Comparison of ENCODE assay signal across 13 cellular contexts in the genomic region with DNA sequence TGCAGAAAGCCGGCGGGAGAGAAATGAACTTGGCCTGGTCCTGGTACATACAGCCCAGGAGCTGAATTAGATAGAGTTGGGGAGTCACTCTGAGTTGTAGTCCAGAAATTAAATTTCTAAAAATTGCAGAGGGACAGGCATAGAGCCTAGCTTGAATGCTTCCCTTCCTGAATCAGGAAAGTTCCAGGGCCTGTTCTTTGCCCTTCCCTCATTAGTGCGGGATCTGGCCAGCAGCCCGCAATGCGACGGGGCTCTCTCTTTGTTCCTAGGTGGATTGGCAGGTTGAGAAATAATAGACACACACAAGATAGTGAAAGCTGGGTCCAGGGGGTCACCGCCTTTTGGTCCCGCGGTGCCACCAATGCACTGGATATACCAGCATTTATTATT. TPM values are rescaled to one million over a fixed set of nuclear protein-coding genes. Genes with fewer than 3 reads are reported as not detected.
DNase-seq lines count a peak whose midpoint lies in the region; ATAC-seq and TF ChIP-seq lines count a peak whose summit lies in the region.
"Had no signal": no experiment of that assay in that cellular context is flagged by ENCODE, and none has a peak within 500 bp of the region (broad histone marks: within the 10 kb centered on the region; RNA-seq: fewer than 3 reads in every experiment).

No MANE protein-coding gene starts in this region.

- H3K4me2 ChIP-seq in mesendoderm (ENCODE audit: low read length) = no peak overlapping the region

- ATAC-seq in GM21515 (IDR thresholded peaks at IDR 0.05; ENCODE audit: unreplicated experiment) = no peak

- H3K4ac ChIP-seq in mesendoderm (ENCODE audit: low read depth, low read length) = no peak overlapping the region

- WGBS in mesendoderm (ENCODE audit: extremely low coverage, insufficient coverage, low lambda C conversion rate) = no CpG with 5 or more reads among the region's 9 CpGs
- 80% methylated on average over 9 of the region's 9 CpGs for WGBS in suprapubic skin

- no peak overlapping the region for H3K4me3 ChIP-seq in Peyer's patch
- H3K4me3 ChIP-seq in mesendoderm (ENCODE audit: low read length) = no peak overlapping the region
- no peak overlapping the region for H3K4me3 ChIP-seq in suprapubic skin
- H3K4me3 ChIP-seq: BLaER1 treated with 17β-estradiol and CSF1 and Interleukin-3, amounts not matched to agents 10 nM and 100 nM; lung; psoas muscle; upper lobe of left lung had no signal

- TF ChIP-seq POLR2A in Peyer's patch (IDR thresholded peaks at IDR 0.05) (no peak), suprapubic skin (IDR thresholded peaks at IDR 0.05) (no peak)

- no peak overlapping the region for H3K23ac ChIP-seq in mesendoderm (ENCODE audit: low read length)

- H3K27me3 ChIP-seq in Peyer's patch (no peaks in the 10 kb centered on the region), mesendoderm (ENCODE audit: insufficient read depth, low read length, poor library complexity) (no peaks in the 10 kb centered on the region), suprapubic skin (no peaks in the 10 kb centered on the region)
- H3K27me3 ChIP-seq: BLaER1 treated with 17β-estradiol and CSF1 and Interleukin-3, amounts not matched to agents 10 nM and 100 nM; dorsolateral prefrontal cortex; upper lobe of left lung had no signal

- H3K9me3 ChIP-seq in Peyer's patch = no peaks in the 10 kb centered on the region
- H3K9me3 ChIP-seq in suprapubic skin = no peaks in the 10 kb centered on the region
- H3K9me3 ChIP-seq: BLaER1 treated with 17β-estradiol and CSF1 and Interleukin-3, amounts not matched to agents 10 nM and 100 nM; psoas muscle; upper lobe of left lung had no signal

- H3K9ac ChIP-seq in mesendoderm (ENCODE audit: low read length) = no peak overlapping the region

- no peak overlapping the region for H4K8ac ChIP-seq in mesendoderm (ENCODE audit: low read depth, low read length)

- no peak overlapping the region for H2BK5ac ChIP-seq in mesendoderm (ENCODE audit: low read length)

- peaks cover 0 to 19% (median 0%) of the 10 kb centered on the region in 4 donors for H3K4me1 ChIP-seq in Peyer's patch
- H3K4me1 ChIP-seq in mesendoderm (ENCODE audit: control insufficient read depth, low read depth, low read length) = no peaks in the 10 kb centered on the region
- H3K4me1 ChIP-seq in suprapubic skin = peaks cover 6% of the 10 kb centered on the region

- H2AK5ac ChIP-seq in mesendoderm (ENCODE audit: low read length) = no peak overlapping the region

- no peak overlapping the region for H3K56ac ChIP-seq in mesendoderm (ENCODE audit: low read length)

- H3K18ac ChIP-seq in mesendoderm (ENCODE audit: low read length) = peak overlapping the region; percentile 44

- TF ChIP-seq EP300 in suprapubic skin (IDR thresholded peaks at IDR 0.05) = no peak

- H4K5ac ChIP-seq in mesendoderm (ENCODE audit: low read length) = no peak overlapping the region

- no peak overlapping the region for H2BK120ac ChIP-seq in mesendoderm (ENCODE audit: low read depth, low read length)

- no peaks in the 10 kb centered on the region for H3K79me1 ChIP-seq in mesendoderm (ENCODE audit: low read length)

- H2BK15ac ChIP-seq in mesendoderm (replicated peaks; ENCODE audit: low read depth) = no peak overlapping the region

- H3K36me3 ChIP-seq in Peyer's patch (no peaks in the 10 kb centered on the region), mesendoderm (ENCODE audit: control insufficient read depth, insufficient read depth, low read length) (no peaks in the 10 kb centered on the region), suprapubic skin (no peaks in the 10 kb centered on the region)
- H3K36me3 ChIP-seq: BLaER1 treated with 17β-estradiol and CSF1 and Interleukin-3, amounts not matched to agents 10 nM and 100 nM; upper lobe of left lung had no signal

- TF ChIP-seq CTCF in 22Rv1 (IDR thresholded peaks at IDR 0.05) (no peak), Peyer's patch (IDR thresholded peaks at IDR 0.05) (no peak), suprapubic skin (IDR thresholded peaks at IDR 0.05) (no peak)

- H3K27ac ChIP-seq in 22Rv1 (peak overlapping the region; percentile 47), Peyer's patch (peak overlapping the region in 1 of 4 donors; percentile 2), mesendoderm (ENCODE audit: low read depth, low read length) (no peak overlapping the region), suprapubic skin (no peak overlapping the region)
- H3K27ac ChIP-seq: BLaER1 treated with 17β-estradiol and CSF1 and Interleukin-3, amounts not matched to agents 10 nM and 100 nM; psoas muscle; upper lobe of left lung had no signal

- peak; percentile 46 for DNase-seq in DMS79 treated with DMSO at 0.1 percent for 48 hours (lab: John Stamatoyannopoulos, UW)
- no peak for DNase-seq in DMS79 (lab: John Stamatoyannopoulos, UW)
- peak in 2 of 3 donors; percentile 51 to 57 for DNase-seq in Peyer's patch
- no peak for DNase-seq in mesendoderm
- no peak for DNase-seq in SHP77 treated with DMSO at 0.1 percent for 48 hours (lab: John Stamatoyannopoulos, UW)
- DNase-seq in suprapubic skin (ENCODE audit: low spot score in 2 of 2) = no peak

- no peaks in the 10 kb centered on the region for H3K79me2 ChIP-seq in mesendoderm (ENCODE audit: control insufficient read depth, insufficient read depth, low read length)

RNA-seq across cellular contexts. Expression of gene MFAP3, which starts 34.0 kb away (rescaled TPM):
- 10 to 100 TPM; 19.8 to 58.7 (median 35.9) TPM for total RNA-seq in Peyer's patch
- polyA plus RNA-seq in mesendoderm (2013, experiment 1 of 2) = 16.3 TPM
- polyA plus RNA-seq in mesendoderm (2013, experiment 2 of 2) = 15.9 TPM
- 10 to 100 TPM; 32.9 to 48.4 (median 39.9) TPM for total RNA-seq in suprapubic skin

RNA-seq across cellular contexts. Expression of gene FAM114A2, which starts 34.1 kb away (rescaled TPM):
- total RNA-seq in Peyer's patch (10 to 100 TPM; 10.2 to 39.3 (median 16.3) TPM), suprapubic skin (10 to 100 TPM in 3 of 4 donors, 1 to 10 TPM in 1; 7.8 to 13.3 (median 11.5) TPM)
- 6.7 TPM for polyA plus RNA-seq in mesendoderm (2013, experiment 1 of 2)
- 6.9 TPM for polyA plus RNA-seq in mesendoderm (2013, experiment 2 of 2)

Comparison
In these comparisons a context has a peak if more than half of its experiments do, and no peak if none do; other contexts are left out.
1. DNase-seq: peak in DMS79 treated with DMSO at 0.1 percent for 48 hours (single experiment) and Peyer's patch (2 of 3); none in DMS79 (single experiment), mesendoderm (single experiment), SHP77 treated with DMSO at 0.1 percent for 48 hours (single experiment) and suprapubic skin (0 of 2).